ENCODE assay signal across 1 cellular context in the genomic region with DNA sequence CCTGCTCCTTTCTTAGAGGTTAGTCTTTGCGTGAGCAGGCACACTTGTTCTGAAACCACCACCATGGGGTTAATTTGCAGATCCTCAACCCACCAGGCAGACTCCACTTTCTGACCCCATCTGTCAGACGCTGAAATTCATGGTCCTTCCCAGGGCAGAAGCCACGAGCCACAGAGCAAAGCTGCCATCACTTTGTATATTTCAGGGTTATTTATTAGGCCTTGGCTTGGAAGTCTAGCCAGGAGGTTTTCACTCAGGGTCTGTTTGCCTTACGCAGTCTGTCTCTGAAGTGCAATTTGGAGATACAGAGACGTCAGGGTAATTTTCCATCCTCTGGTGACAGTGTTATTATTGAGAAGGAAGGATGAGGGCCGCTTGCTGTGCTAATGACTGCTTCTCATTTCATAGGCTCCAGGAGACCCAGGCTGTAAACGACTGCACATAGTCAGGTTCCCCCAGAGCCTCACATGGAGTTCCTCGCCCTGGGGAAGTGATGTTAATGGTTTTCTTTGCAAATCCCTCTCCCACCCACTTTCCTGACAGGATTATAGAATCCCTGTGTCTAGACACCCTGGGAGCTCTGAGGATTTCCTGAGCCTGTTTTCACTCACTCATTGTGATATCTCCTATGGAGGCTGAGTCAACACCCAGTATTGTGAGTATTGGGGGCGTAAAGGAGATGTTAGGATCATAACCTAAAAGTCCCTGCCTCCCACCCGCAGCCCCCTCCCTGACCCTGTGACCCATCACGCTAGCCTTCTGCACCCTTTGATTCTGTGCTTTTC.
TF ChIP-seq lines count a peak whose summit lies in the region.

No MANE protein-coding gene starts in this region.

TF ChIP-seq in HEK293, 187 proteins besides CTCF, POLR2A, EP300 and RAD21 (continued from another document):
- no peak for TF ChIP-seq ZNF660 (tag by site-specific recombination; IDR thresholded peaks at IDR 0.05)
